In the genomic region with DNA sequence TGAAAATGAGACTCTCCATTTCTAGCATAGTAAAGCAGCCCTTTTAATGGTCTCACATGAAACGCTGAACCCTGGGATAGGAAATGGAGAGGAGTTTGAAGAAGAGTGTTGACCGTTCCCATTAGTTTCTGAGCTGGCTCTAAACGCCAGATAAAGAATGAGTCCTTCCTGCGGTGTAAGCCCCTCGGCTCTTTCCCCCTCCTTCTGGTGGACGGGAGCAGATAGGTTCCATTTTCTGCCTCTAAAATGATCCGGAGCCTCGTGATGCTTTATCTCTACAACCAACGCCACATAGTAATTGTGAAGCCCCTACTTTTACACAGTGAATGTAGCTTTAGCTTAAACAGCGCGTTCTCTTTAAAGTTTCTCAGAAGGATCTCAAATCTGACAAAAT, we compare ENCODE assay signal across 10 cellular contexts. TPM values are rescaled to one million over a fixed set of nuclear protein-coding genes. Genes with fewer than 3 reads are reported as not detected.
DNase-seq lines count a peak whose midpoint lies in the region; ATAC-seq, FAIRE-seq and TF ChIP-seq lines count a peak whose summit lies in the region.
"Had no signal": no experiment of that assay in that cellular context is flagged by ENCODE, and none has a peak within 500 bp of the region (broad histone marks: within the 10 kb centered on the region; RNA-seq: fewer than 3 reads in every experiment).

No MANE protein-coding gene starts in this region.

- BruUV-seq in endothelial cell of umbilical vein (replicated peaks; lab: Mats Ljungman, UMichigan) = no TSS peak

- peaks cover 9 to 11% of the 10 kb centered on the region in 2 donors for H3K4me1 Mint-ChIP-seq in natural killer cell

- no peaks in the 10 kb centered on the region for H3K36me3 Mint-ChIP-seq in natural killer cell
- H3K36me3 Mint-ChIP-seq: immature natural killer cell had no signal

- no peak for TF ChIP-seq POLR2A in endothelial cell of umbilical vein (IDR thresholded peaks at IDR 0.05; ENCODE audit: low read depth, low read length)

- H3K9me3 Mint-ChIP-seq in natural killer cell = no peaks in the 10 kb centered on the region
- H3K9me3 Mint-ChIP-seq: activated T-helper 17 cell treated with anti-CD3 and anti-CD28 coated beads, Interleukin-2, amount 50 U/mL, for 72 hours had no signal

- dilution Hi-C loops in endothelial cell of umbilical vein (cut with MboI; ENCODE audit: extremely low pct_ligation_motif_present, low sequenced_read_pairs) = no loop called here

- peak overlapping the region; percentile 86 for H3K4me3 Mint-ChIP-seq in natural killer cell

- intact Hi-C loops in endothelial cell of umbilical vein (cut with micrococcal nuclease) = no loop called here
- intact Hi-C loops in natural killer cell (cut with micrococcal nuclease) = no loop called here

- H3K27me3 Mint-ChIP-seq in natural killer cell (ENCODE audit: low read depth in 2 of 2) = peaks cover 23 to 36% of the 10 kb centered on the region in 2 donors

- H3K9ac ChIP-seq in endothelial cell of umbilical vein (replicated peaks; ENCODE audit: extremely low read depth, insufficient read depth, low read length) = no peak overlapping the region

- FAIRE-seq in endothelial cell of umbilical vein (lab: Jason Lieb, UNC) = no peak
- no peak for FAIRE-seq in GM19239 (lab: Jason Lieb, UNC)

- no peaks in the 10 kb centered on the region for H3K9me1 ChIP-seq in endothelial cell of umbilical vein (replicated peaks; ENCODE audit: control insufficient read depth, extremely low read depth, insufficient read depth, low read length)

- peak overlapping the region; percentile 59 for H2AFZ ChIP-seq in endothelial cell of umbilical vein (ENCODE audit: low read depth, low read length)

- in situ Hi-C loops in ACHN (cut with HindIII; ENCODE audit: low pct_ligation_motif_present, low pct_unique_long_range_greater_than_20kb, low sequenced_read_pairs) = no loop called here

- TF ChIP-seq CTCF in AG10803 (conservative IDR thresholded peaks at IDR 0.05; ENCODE audit: low read length) (no peak), endothelial cell of umbilical vein (IDR thresholded peaks at IDR 0.05; ENCODE audit: extremely low read depth in 1 of 2, insufficient read depth in 1 of 2, low read depth in 1 of 2, low read length in 2 of 2) (no peak), natural killer cell (IDR thresholded peaks at IDR 0.05) (no peak)

- no peaks in the 10 kb centered on the region for H3K36me3 ChIP-seq in endothelial cell of umbilical vein (ENCODE audit: control insufficient read depth in 2 of 2, extremely low read depth in 1 of 2, insufficient read depth in 2 of 2, low read length in 2 of 2)

- ATAC-seq in natural killer cell (no peak), HG03520 (IDR thresholded peaks at IDR 0.05; ENCODE audit: unreplicated experiment) (no peak)
- ATAC-seq: activated T-helper 17 cell treated with anti-CD3 and anti-CD28 coated beads, Interleukin-2, amount 50 U/mL, for 72 hours had no signal

- H3K27me3 ChIP-seq in endothelial cell of umbilical vein (ENCODE audit: control insufficient read depth in 2 of 2, insufficient read depth in 2 of 2, low read length in 2 of 2) = peaks cover 15 to 25% of the 10 kb centered on the region in 2 experiments

- no peaks in the 10 kb centered on the region for H3K9me3 ChIP-seq in endothelial cell of umbilical vein (replicated peaks; ENCODE audit: control insufficient read depth, insufficient read depth, low read length)

- peaks cover 3% of the 10 kb centered on the region for H3K4me1 ChIP-seq in endothelial cell of umbilical vein (ENCODE audit: control insufficient read depth, extremely low read depth, insufficient read depth, low read length)

- DNase-seq in AG10803 (ENCODE audit: low read depth) (no peak), NCI-H2227 treated with DMSO at 0.1 percent for 48 hours (lab: John Stamatoyannopoulos, UW) (peak; percentile 90), endothelial cell of umbilical vein (ENCODE audit: low read depth, low spot score) (peak; percentile 7), natural killer cell (no peak), GM19239 (ENCODE audit: insufficient read length, low spot score) (no peak), DMS114 treated with DMSO at 0.1 percent for 48 hours (lab: John Stamatoyannopoulos, UW; ENCODE audit: unreplicated experiment) (no peak), ACHN (no peak)

- CTCF ChIA-PET in endothelial cell of umbilical vein (lab: Charles Lee) = interaction anchor here (1.1 kb wide), 1 partner anchor 10 kb away, joined by 3 read pairs; no protein-coding TSS in a partner anchor

- no peak overlapping the region for H3K27ac Mint-ChIP-seq in natural killer cell
- H3K27ac Mint-ChIP-seq: activated T-helper 17 cell treated with anti-CD3 and anti-CD28 coated beads, Interleukin-2, amount 50 U/mL, for 72 hours had no signal

- H3K4me3 ChIP-seq in AG10803 (ENCODE audit: low read length) = peak overlapping the region; percentile 51
- peak overlapping the region in 1 of 3 experiments; percentile 62 for H3K4me3 ChIP-seq in endothelial cell of umbilical vein (replicated peaks in 1 of 3; ENCODE audit: insufficient read depth in 1 of 3, low read depth in 1 of 3, low read length in 3 of 3)

- no peak overlapping the region for H3K27ac ChIP-seq in endothelial cell of umbilical vein (ENCODE audit: insufficient read depth, low read depth, low read length)

- POLR2A ChIA-PET in endothelial cell of umbilical vein (lab: Charles Lee) = no interaction called here

- H3K79me2 ChIP-seq in endothelial cell of umbilical vein (ENCODE audit: control insufficient read depth, insufficient read depth, low read length) = no peaks in the 10 kb centered on the region

- H3K4me2 ChIP-seq in endothelial cell of umbilical vein (ENCODE audit: insufficient read depth, low read length) = peak overlapping the region; percentile 60

- no peaks in the 10 kb centered on the region for H4K20me1 ChIP-seq in endothelial cell of umbilical vein (replicated peaks; ENCODE audit: control insufficient read depth, extremely low read depth, insufficient read depth, low read length)

TF ChIP-seq in endothelial cell of umbilical vein, 7 proteins besides CTCF, POLR2A, EP300 and RAD21:
- TF ChIP-seq EZH2 (IDR thresholded peaks at IDR 0.05; ENCODE audit: borderline replicate concordance, low read depth, low read length, severe bottlenecking) = peak; percentile 66
- TF ChIP-seq, protein P1, sequence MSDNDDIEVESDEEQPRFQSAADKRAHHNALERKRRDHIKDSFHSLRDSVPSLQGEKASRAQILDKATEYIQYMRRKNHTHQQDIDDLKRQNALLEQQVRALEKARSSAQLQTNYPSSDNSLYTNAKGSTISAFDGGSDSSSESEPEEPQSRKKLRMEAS (IDR thresholded peaks at IDR 0.05; ENCODE audit: insufficient read depth, insufficient read length) = no peak

RNA-seq across cellular contexts. Expression of a gene that starts 24.1 kb away (rescaled TPM):
- total RNA-seq in endothelial cell of umbilical vein (19.1 and 20.9 TPM in 2 replicates), natural killer cell (10 to 100 TPM; 49.1 to 60.0 (median 52.4) TPM)
- 3.6 TPM in 2 replicates for polyA plus RNA-seq in endothelial cell of umbilical vein
- polyA plus RNA-seq in endothelial cell of umbilical vein (2011; cell fraction: cytosol; rRNA removed) = 2.1 and 2.6 TPM in 2 replicates
- 11.6 and 13.1 TPM in 2 replicates for polyA plus RNA-seq in endothelial cell of umbilical vein (2011; cell fraction: nucleus; rRNA removed)
- 5.5 and 9.5 TPM in 2 replicates for polyA plus RNA-seq in endothelial cell of umbilical vein (2012)
- polyA minus RNA-seq in endothelial cell of umbilical vein = 6.4 and 7.4 TPM in 2 replicates
- not detected for polyA minus RNA-seq in endothelial cell of umbilical vein (2011; cell fraction: cytosol; rRNA and poly(A)+ RNA removed)
- polyA minus RNA-seq in endothelial cell of umbilical vein (2011; cell fraction: nucleus; rRNA and poly(A)+ RNA removed) = 8.9 and 11.2 TPM in 2 replicates

Comparison
In these comparisons a context has a peak if more than half of its experiments do, and no peak if none do; other contexts are left out.
1. DNase-seq: peak in NCI-H2227 treated with DMSO at 0.1 percent for 48 hours (single experiment) and endothelial cell of umbilical vein (single experiment); none in AG10803 (single experiment), natural killer cell (single experiment), GM19239 (single experiment), DMS114 treated with DMSO at 0.1 percent for 48 hours (single experiment) and ACHN (single experiment).